ENCODE assay signal across 8 cellular contexts in the genomic region with DNA sequence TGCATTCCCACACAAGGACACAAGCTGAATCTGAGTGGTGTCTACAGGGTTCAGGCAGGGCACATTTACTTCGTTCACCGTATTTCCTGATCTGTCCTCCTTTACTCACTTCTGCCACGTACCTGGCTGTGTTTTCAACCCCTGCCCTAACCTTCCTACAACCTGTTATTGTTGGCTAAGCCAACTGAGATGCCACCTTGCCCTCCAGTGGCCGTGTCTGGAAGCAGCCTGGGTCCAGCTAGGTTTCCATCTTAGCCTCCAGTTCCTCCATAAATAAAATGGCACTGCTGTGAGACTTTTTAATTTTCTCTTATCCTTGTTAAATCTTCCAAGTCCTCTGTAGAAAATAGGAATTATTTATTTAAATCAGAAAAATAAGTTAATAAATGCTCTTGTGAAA.
DNase-seq lines count a peak whose midpoint lies in the region; ATAC-seq and TF ChIP-seq lines count a peak whose summit lies in the region.

No MANE protein-coding gene starts in this region.

- no peak overlapping the region for H3K4me3 Mint-ChIP-seq in naive thymus-derived CD4-positive, alpha-beta T cell

- no peaks in the 10 kb centered on the region for H3K9me3 ChIP-seq in hepatocyte (ENCODE audit: low read depth)
- no peaks in the 10 kb centered on the region for H3K9me3 ChIP-seq in naive thymus-derived CD4-positive, alpha-beta T cell (ENCODE audit: control insufficient read depth in 2 of 3, low read length in 3 of 3)

- H4K20me1 ChIP-seq in hepatocyte (ENCODE audit: insufficient read depth, poor library complexity, severe bottlenecking): no peaks in the 10 kb centered on the region

- TF ChIP-seq CTCF in hepatocyte (IDR thresholded peaks at IDR 0.05; ENCODE audit: poor library complexity): peak; percentile 51

- CTCF ChIA-PET in naive thymus-derived CD4-positive, alpha-beta T cell (lab: Charles Lee): interaction anchor here (0.6 to 1.6 kb wide), 2 partner anchors 202 to 348 kb away, joined by 3 to 4 read pairs; no protein-coding TSS in a partner anchor

- POLR2A ChIA-PET in naive thymus-derived CD4-positive, alpha-beta T cell (lab: Charles Lee): no interaction called here

- no peak overlapping the region for H3K4me2 ChIP-seq in hepatocyte

- H3K9me2 ChIP-seq in hepatocyte (replicated peaks; ENCODE audit: insufficient read depth): no peaks in the 10 kb centered on the region

- intact Hi-C loops in naive thymus-derived CD4-positive, alpha-beta T cell (cut with micrococcal nuclease): loop anchor here (1.0 to 10.0 kb wide), 3 partner anchors 278 to 349 kb away; no protein-coding TSS in a partner anchor

- peaks cover 0 to 17% (median 13%) of the 10 kb centered on the region in 5 donors for H3K27me3 Mint-ChIP-seq in naive thymus-derived CD4-positive, alpha-beta T cell

- H3K4me3 ChIP-seq in hepatocyte: no peak overlapping the region
- no peak overlapping the region for H3K4me3 ChIP-seq in naive thymus-derived CD4-positive, alpha-beta T cell (ENCODE audit: low read length)

- no peaks in the 10 kb centered on the region for H3K27me3 ChIP-seq in hepatocyte
- H3K27me3 ChIP-seq in naive thymus-derived CD4-positive, alpha-beta T cell (ENCODE audit: control insufficient read depth in 2 of 2, insufficient read depth in 2 of 2, low read length in 2 of 2): no peaks in the 10 kb centered on the region

- H3K4me1 Mint-ChIP-seq in naive thymus-derived CD4-positive, alpha-beta T cell: no peaks in the 10 kb centered on the region

- H3K4me1 ChIP-seq in hepatocyte (ENCODE audit: insufficient read depth): peaks cover 7% of the 10 kb centered on the region
- H3K4me1 ChIP-seq in naive thymus-derived CD4-positive, alpha-beta T cell (ENCODE audit: control insufficient read depth in 2 of 2, insufficient read depth in 2 of 2, low read length in 2 of 2): no peaks in the 10 kb centered on the region

- ATAC-seq in GM18868 (IDR thresholded peaks at IDR 0.05; ENCODE audit: unreplicated experiment): peak; percentile 72
- no peak for ATAC-seq in naive thymus-derived CD4-positive, alpha-beta T cell

- H3K36me3 Mint-ChIP-seq in naive thymus-derived CD4-positive, alpha-beta T cell: no peaks in the 10 kb centered on the region

- no peaks in the 10 kb centered on the region for H3K36me3 ChIP-seq in hepatocyte (replicated peaks; ENCODE audit: insufficient read depth, low read depth)
- H3K36me3 ChIP-seq in naive thymus-derived CD4-positive, alpha-beta T cell (ENCODE audit: control insufficient read depth in 2 of 3, insufficient read depth in 3 of 3, low read length in 3 of 3): no peaks in the 10 kb centered on the region

- H2AFZ ChIP-seq in hepatocyte: no peak overlapping the region

- peaks cover 0 to 9% (median 0%) of the 10 kb centered on the region in 11 donors for H3K9me3 Mint-ChIP-seq in naive thymus-derived CD4-positive, alpha-beta T cell

- WGBS in hepatocyte (ENCODE audit: low lambda C conversion rate, missing lambda C conversion rate): 54% methylated on average over 4 of the region's 4 CpGs

- no peaks in the 10 kb centered on the region for H3K79me2 ChIP-seq in hepatocyte

- H3K27ac ChIP-seq in hepatocyte: peak overlapping the region; percentile 58
- H3K27ac ChIP-seq in naive thymus-derived CD4-positive, alpha-beta T cell (ENCODE audit: low read depth, low read length): no peak overlapping the region

- no peak overlapping the region for H3K27ac Mint-ChIP-seq in naive thymus-derived CD4-positive, alpha-beta T cell

- DNase-seq in COLO668 (lab: John Stamatoyannopoulos, UW; ENCODE audit: unreplicated experiment): peak; percentile 16
- DNase-seq in NCI-H748 (lab: John Stamatoyannopoulos, UW; ENCODE audit: unreplicated experiment): peak; percentile 73
- DNase-seq in hepatocyte (ENCODE audit: low spot score): peak; percentile 56
- DNase-seq in middle frontal gyrus (ENCODE audit: extremely low spot score, low spot score): no peak
- no peak for DNase-seq in NCI-H2196 (lab: John Stamatoyannopoulos, UW; ENCODE audit: unreplicated experiment)
- DNase-seq in naive thymus-derived CD4-positive, alpha-beta T cell: no peak
- DNase-seq in central memory CD4-positive, alpha-beta T cell: no peak

Comparison
In these comparisons a context has a peak if more than half of its experiments do, and no peak if none do; other contexts are left out.
1. DNase-seq: peak in COLO668 (single experiment), NCI-H748 (single experiment) and hepatocyte (single experiment); none in middle frontal gyrus (single experiment), NCI-H2196 (single experiment), naive thymus-derived CD4-positive, alpha-beta T cell (0 of 9) and central memory CD4-positive, alpha-beta T cell (single experiment).